ENCODE assay signal across 27 cellular contexts in the genomic region with DNA sequence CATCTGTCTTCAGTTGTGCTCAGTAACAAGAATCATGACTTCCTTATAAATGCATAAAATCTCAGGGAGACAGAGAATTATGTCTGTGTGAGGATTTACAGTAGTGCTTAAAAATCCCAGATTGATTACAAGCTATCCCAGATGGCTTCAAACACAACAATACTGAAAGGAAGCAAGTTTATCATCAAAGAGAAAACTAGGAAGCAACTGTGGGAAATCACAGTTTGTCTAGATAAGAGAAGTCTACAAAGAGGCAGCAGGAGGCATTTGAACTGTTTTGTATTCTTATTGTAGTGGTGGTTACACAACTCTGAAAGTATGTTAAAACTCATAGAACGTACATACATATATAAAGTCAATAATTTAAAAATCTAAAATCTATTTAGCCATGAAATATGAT.
"Had no signal": no experiment of that assay in that cellular context is flagged by ENCODE, and none has a peak within 500 bp of the region (broad histone marks: within the 10 kb centered on the region; RNA-seq: fewer than 3 reads in every experiment).

No MANE protein-coding gene starts in this region.

- H3K27ac Mint-ChIP-seq: naive B cell; progenitor cell of endocrine pancreas; stimulated activated memory B cell treated with anti-CD40 and anti-IgM and Interleukin-4, amounts not matched to agents 10 μg/mL and 1 μg/mL and 100 μg/mL, for 72 hours; type B pancreatic cell had no signal

- H3K4me1 ChIP-seq: gastroesophageal sphincter, heart left ventricle, parathyroid adenoma, right atrium auricular region, spleen, testis, tibial artery had no signal

- H3K4me3 Mint-ChIP-seq: natural killer cell treated with Interleukin-12 subunit alpha and Interleukin-12 subunit beta and Interleukin-15 and Interleukin-18, amount 100 ng/mL, for 72 hours; neural progenitor cell; stimulated activated memory B cell treated with anti-CD40 and anti-IgM and Interleukin-4, amounts not matched to agents 10 μg/mL and 1 μg/mL and 100 μg/mL, for 72 hours; type B pancreatic cell had no signal

- H3K4me1 Mint-ChIP-seq: naive B cell; stimulated activated memory B cell treated with anti-CD40 and anti-IgM and Interleukin-4, amounts not matched to agents 10 μg/mL and 1 μg/mL and 100 μg/mL, for 72 hours had no signal

- H3K9ac ChIP-seq: neural progenitor cell, parathyroid adenoma had no signal

- H3K36me3 Mint-ChIP-seq: naive B cell; natural killer cell treated with Interleukin-12 subunit alpha and Interleukin-12 subunit beta and Interleukin-15 and Interleukin-18, amount 100 ng/mL, for 72 hours; neural progenitor cell; stimulated activated memory B cell treated with anti-CD40 and anti-IgM and Interleukin-4, amounts not matched to agents 10 μg/mL and 1 μg/mL and 100 μg/mL, for 72 hours; type B pancreatic cell had no signal

- DNase-seq: cortex of kidney; dorsolateral prefrontal cortex; effector CD4-positive, alpha-beta T cell; foreskin keratinocyte; heart left ventricle; kidney; left lung; mammary epithelial cell; mucosa of descending colon; naive B cell; sigmoid colon; spleen; stimulated activated CD4-positive, alpha-beta T cell treated with anti-CD3 and anti-CD28 coated beads, Interleukin-4, amount 100 ng/mL, for 4 hours; stimulated activated naive CD8-positive, alpha-beta T cell treated with anti-CD3 and anti-CD28 coated beads, Interleukin-15, Interleukin-2, amounts not matched to agents 100 U/mL and 50 U/mL, for 24 hours; substantia nigra; testis; tibial artery had no signal

- H3K9me3 ChIP-seq: esophagus muscularis mucosa, gastroesophageal sphincter, heart left ventricle, left lung, mucosa of descending colon, right atrium auricular region, sigmoid colon, spleen, testis, tibial artery had no signal

- H3K4me3 ChIP-seq: dorsolateral prefrontal cortex, esophagus muscularis mucosa, gastroesophageal sphincter, heart left ventricle, hepatocyte, left lung, mucosa of descending colon, neural progenitor cell, right atrium auricular region, sigmoid colon, spleen, testis, tibial artery had no signal

- H3K27me3 Mint-ChIP-seq: progenitor cell of endocrine pancreas; stimulated activated memory B cell treated with anti-CD40 and anti-IgM and Interleukin-4, amounts not matched to agents 10 μg/mL and 1 μg/mL and 100 μg/mL, for 72 hours; type B pancreatic cell had no signal

- H3K9me3 Mint-ChIP-seq: naive B cell; natural killer cell treated with Interleukin-12 subunit alpha and Interleukin-12 subunit beta and Interleukin-15 and Interleukin-18, amount 100 ng/mL, for 72 hours; stimulated activated memory B cell treated with anti-CD40 and anti-IgM and Interleukin-4, amounts not matched to agents 10 μg/mL and 1 μg/mL and 100 μg/mL, for 72 hours had no signal

- ATAC-seq: foreskin keratinocyte; gastroesophageal sphincter; heart left ventricle; left lung; mucosa of descending colon; natural killer cell treated with Interleukin-12 subunit alpha and Interleukin-12 subunit beta and Interleukin-15 and Interleukin-18, amount 100 ng/mL, for 72 hours; stimulated activated memory B cell treated with anti-CD40 and anti-IgM and Interleukin-4, amounts not matched to agents 10 μg/mL and 1 μg/mL and 100 μg/mL, for 72 hours; stimulated activated naive CD8-positive, alpha-beta T cell treated with anti-CD3 and anti-CD28 coated beads, Interleukin-15, Interleukin-2, amounts not matched to agents 100 U/mL and 50 U/mL, for 24 hours had no signal

- H3K27ac ChIP-seq: dorsolateral prefrontal cortex, esophagus muscularis mucosa, foreskin keratinocyte, gastroesophageal sphincter, heart left ventricle, hepatocyte, left lung, neural progenitor cell, parathyroid adenoma, right atrium auricular region, sigmoid colon, testis, tibial artery had no signal

- H3K36me3 ChIP-seq: esophagus muscularis mucosa, gastroesophageal sphincter, heart left ventricle, left lung, neural progenitor cell, right atrium auricular region, sigmoid colon, spleen, tibial artery had no signal

- H3K27me3 ChIP-seq: esophagus muscularis mucosa, foreskin keratinocyte, gastroesophageal sphincter, heart left ventricle, hepatocyte, left lung, neural progenitor cell, right atrium auricular region, sigmoid colon, testis, tibial artery had no signal

- H3K79me2 ChIP-seq: hepatocyte, parathyroid adenoma had no signal

- H3K4me2 ChIP-seq: hepatocyte, neural progenitor cell had no signal
